In the genomic region with DNA sequence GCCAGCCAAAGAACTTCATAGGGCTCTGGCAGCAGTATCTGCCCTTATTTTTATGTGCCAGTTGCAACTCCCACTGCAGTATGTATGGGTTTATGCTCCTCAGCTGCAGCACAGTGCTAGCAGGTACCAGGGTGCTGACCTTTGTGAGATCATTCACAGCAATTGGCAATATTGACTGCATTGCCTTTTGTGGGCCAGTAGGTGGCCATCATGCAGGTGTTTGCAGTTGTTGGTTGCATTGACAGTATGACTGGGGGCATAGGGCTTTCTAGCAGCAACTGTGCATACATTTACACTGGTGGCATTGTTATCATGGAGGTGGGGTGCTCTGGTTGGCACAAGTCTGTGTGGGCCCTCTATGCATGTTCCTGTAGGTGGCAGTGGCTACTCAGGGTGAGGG, we compare ENCODE assay signal across 20 cellular contexts. TPM values are rescaled to one million over a fixed set of nuclear protein-coding genes. Genes with fewer than 3 reads are reported as not detected.
DNase-seq lines count a peak whose midpoint lies in the region; ATAC-seq and TF ChIP-seq lines count a peak whose summit lies in the region.
"Had no signal": no experiment of that assay in that cellular context is flagged by ENCODE, and none has a peak within 500 bp of the region (broad histone marks: within the 10 kb centered on the region; RNA-seq: fewer than 3 reads in every experiment).

No MANE protein-coding gene starts in this region.

- no peaks in the 10 kb centered on the region for H3K27me3 Mint-ChIP-seq in endodermal cell (ENCODE audit: insufficient read depth)
- H3K27me3 Mint-ChIP-seq: stimulated activated naive CD8-positive, alpha-beta T cell treated with anti-CD3 and anti-CD28 coated beads, Interleukin-15, amount 100 ng/mL, for 72 hours had no signal

- H3K9ac ChIP-seq in Loucy (ENCODE audit: low read depth, low read length, poor library complexity, severe bottlenecking), result no peak overlapping the region
- no peak overlapping the region for H3K9ac ChIP-seq in endodermal cell (ENCODE audit: extremely low read depth, low read length, poor library complexity, severe bottlenecking)

- DNase-seq in endodermal cell, result no peak
- DNase-seq in right lobe of liver, result no peak
- no peak for DNase-seq in NCI-H1105 (lab: John Stamatoyannopoulos, UW)
- DNase-seq in GM20000 (ENCODE audit: low spot score), result no peak
- DNase-seq: activated CD4-positive, alpha-beta T cell treated with anti-CD3 and anti-CD28 coated beads, Interleukin-2, amount 50 U/mL, for 1 hour; body of pancreas; cortex of kidney; hippocampal formation; NCI-H1930; spleen; stimulated activated CD4-positive, alpha-beta T cell treated with anti-CD3 and anti-CD28 coated beads, Interleukin-4, amount 100 ng/mL, for 24 hours; stimulated activated naive CD8-positive, alpha-beta T cell treated with anti-CD3 and anti-CD28 coated beads, Interleukin-15, amount 100 ng/mL, for 72 hours had no signal

- H3K27me3 ChIP-seq in Loucy (ENCODE audit: insufficient read depth, low read length, poor library complexity, severe bottlenecking) (no peaks in the 10 kb centered on the region), endodermal cell (ENCODE audit: control insufficient read depth, insufficient read depth, low read length, poor library complexity, severe bottlenecking) (no peaks in the 10 kb centered on the region), right lobe of liver (no peaks in the 10 kb centered on the region)
- H3K27me3 ChIP-seq: body of pancreas, tibial nerve had no signal

- H2AFZ ChIP-seq in Loucy (ENCODE audit: low read length), result no peak overlapping the region

- no peak overlapping the region for H3K4me3 Mint-ChIP-seq in endodermal cell
- H3K4me3 Mint-ChIP-seq: memory B cell; stimulated activated naive CD8-positive, alpha-beta T cell treated with anti-CD3 and anti-CD28 coated beads, Interleukin-15, amount 100 ng/mL, for 72 hours had no signal

- TF ChIP-seq CTCF in GM12873 (IDR thresholded peaks at IDR 0.05; ENCODE audit: insufficient read depth, low read depth, low read length, missing control alignments), result peak; percentile 46
- peak; percentile 51 for TF ChIP-seq CTCF in Loucy (conservative IDR thresholded peaks at IDR 0.05; ENCODE audit: low read length)
- TF ChIP-seq CTCF in endodermal cell (conservative IDR thresholded peaks at IDR 0.05), result peak; percentile 60
- peak; percentile 11 to 39 (median 31) for TF ChIP-seq CTCF in right lobe of liver (IDR thresholded peaks at IDR 0.05)
- TF ChIP-seq CTCF in GM20000 (IDR thresholded peaks at IDR 0.05; ENCODE audit: extremely low read depth, missing control alignments), result no peak

- H3K79me2 ChIP-seq in Loucy (ENCODE audit: insufficient read depth, low read length), result no peaks in the 10 kb centered on the region

- H3F3A ChIP-seq in Loucy (ENCODE audit: low read depth), result no peaks in the 10 kb centered on the region

- H3K9me2 ChIP-seq in Loucy (replicated peaks; ENCODE audit: low read depth, low read length), result no peaks in the 10 kb centered on the region

- intact Hi-C loops in right lobe of liver (cut with DNase I), result no loop called here

- H3K4me1 Mint-ChIP-seq in endodermal cell, result no peaks in the 10 kb centered on the region
- H3K4me1 Mint-ChIP-seq: memory B cell; stimulated activated naive CD8-positive, alpha-beta T cell treated with anti-CD3 and anti-CD28 coated beads, Interleukin-15, amount 100 ng/mL, for 72 hours had no signal

- H3K27ac ChIP-seq in endodermal cell (ENCODE audit: low read depth, low read length) (no peak overlapping the region), right lobe of liver (no peak overlapping the region)
- H3K27ac ChIP-seq: body of pancreas, HL-60, spleen, tibial nerve had no signal

- H3K27ac Mint-ChIP-seq in endodermal cell, result no peak overlapping the region
- H3K27ac Mint-ChIP-seq: activated T-helper 2 cell treated with anti-CD3 and anti-CD28 coated beads, Interferon-gamma antibody, Interleukin-2, Interleukin-4, amounts not matched to agents 10 μg/mL and 5 μg/mL and 100 μg/mL, durations not matched to agents 14 hours and 24 hours and 36 hours; memory B cell had no signal

- H4K20me1 ChIP-seq in Loucy (ENCODE audit: insufficient read depth, low read length, poor library complexity, severe bottlenecking), result no peaks in the 10 kb centered on the region

- no peak overlapping the region for H3K4me3 ChIP-seq in Loucy (ENCODE audit: low read length, poor library complexity, severe bottlenecking)
- H3K4me3 ChIP-seq in endodermal cell (ENCODE audit: low read length), result no peak overlapping the region
- H3K4me3 ChIP-seq in right lobe of liver, result no peak overlapping the region
- H3K4me3 ChIP-seq: body of pancreas, spleen, tibial nerve had no signal

- H3K4me1 ChIP-seq in Loucy (ENCODE audit: insufficient read depth, low read length, poor library complexity, severe bottlenecking) (no peaks in the 10 kb centered on the region), endodermal cell (ENCODE audit: control insufficient read depth, insufficient read depth, low read length) (no peaks in the 10 kb centered on the region), right lobe of liver (no peaks in the 10 kb centered on the region)
- H3K4me1 ChIP-seq: body of pancreas, spleen, tibial nerve had no signal

- H3K36me3 ChIP-seq in Loucy (ENCODE audit: insufficient read depth, low read length) (no peaks in the 10 kb centered on the region), endodermal cell (ENCODE audit: control insufficient read depth, insufficient read depth, low read length) (no peaks in the 10 kb centered on the region), right lobe of liver (peaks cover 0 to 2% (median 0%) of the 10 kb centered on the region in 4 donors)
- H3K36me3 ChIP-seq: spleen, tibial nerve had no signal

- H3K4me2 ChIP-seq in Loucy (ENCODE audit: low read depth, low read length, poor library complexity, severe bottlenecking), result no peak overlapping the region

- H3K9me3 ChIP-seq in Loucy (ENCODE audit: insufficient read depth, low read depth, low read length) (no peaks in the 10 kb centered on the region), endodermal cell (ENCODE audit: control insufficient read depth, low read length) (no peaks in the 10 kb centered on the region), right lobe of liver (no peaks in the 10 kb centered on the region)
- H3K9me3 ChIP-seq: body of pancreas, tibial nerve had no signal

- peaks cover 22% of the 10 kb centered on the region for H3K36me3 Mint-ChIP-seq in endodermal cell (ENCODE audit: low read depth)

- H3K9me3 Mint-ChIP-seq in endodermal cell, result peaks cover 66% of the 10 kb centered on the region
- H3K9me3 Mint-ChIP-seq: activated T-helper 2 cell treated with anti-CD3 and anti-CD28 coated beads, Interferon-gamma antibody, Interleukin-2, Interleukin-4, amounts not matched to agents 10 μg/mL and 5 μg/mL and 100 μg/mL, durations not matched to agents 14 hours and 24 hours and 36 hours had no signal

- no peak for TF ChIP-seq POLR2A in right lobe of liver (IDR thresholded peaks at IDR 0.05)

- ATAC-seq in right lobe of liver (peak in 3 of 4 donors; percentile 57 to 58 (median 57)), SK-N-SH treated with all-trans-retinoic acid at 6 μM for 48 hours (no peak)
- ATAC-seq: body of pancreas; stimulated activated naive CD8-positive, alpha-beta T cell treated with anti-CD3 and anti-CD28 coated beads, Interleukin-15, amount 100 ng/mL, for 72 hours had no signal

TF ChIP-seq in SK-N-SH treated with all-trans-retinoic acid at 6 μM for 48 hours, 23 proteins besides CTCF, POLR2A, EP300 and RAD21 (continues in another document):
- no peak for TF ChIP-seq ZNF70 (CRISPR knock-in tag; IDR thresholded peaks at IDR 0.05)
- no peak for TF ChIP-seq RARB (CRISPR knock-in tag; IDR thresholded peaks at IDR 0.05)
- no peak for TF ChIP-seq ARNTL (CRISPR knock-in tag; IDR thresholded peaks at IDR 0.05; ENCODE audit: borderline replicate concordance, low read depth)
- TF ChIP-seq ZNF565 (CRISPR knock-in tag; conservative IDR thresholded peaks at IDR 0.05; ENCODE audit: low read depth), result no peak
- TF ChIP-seq TOX (CRISPR knock-in tag; IDR thresholded peaks at IDR 0.05; ENCODE audit: borderline replicate concordance), result no peak
- no peak for TF ChIP-seq PPARA (CRISPR knock-in tag; IDR thresholded peaks at IDR 0.05; ENCODE audit: borderline replicate concordance)
- TF ChIP-seq, protein P1, sequence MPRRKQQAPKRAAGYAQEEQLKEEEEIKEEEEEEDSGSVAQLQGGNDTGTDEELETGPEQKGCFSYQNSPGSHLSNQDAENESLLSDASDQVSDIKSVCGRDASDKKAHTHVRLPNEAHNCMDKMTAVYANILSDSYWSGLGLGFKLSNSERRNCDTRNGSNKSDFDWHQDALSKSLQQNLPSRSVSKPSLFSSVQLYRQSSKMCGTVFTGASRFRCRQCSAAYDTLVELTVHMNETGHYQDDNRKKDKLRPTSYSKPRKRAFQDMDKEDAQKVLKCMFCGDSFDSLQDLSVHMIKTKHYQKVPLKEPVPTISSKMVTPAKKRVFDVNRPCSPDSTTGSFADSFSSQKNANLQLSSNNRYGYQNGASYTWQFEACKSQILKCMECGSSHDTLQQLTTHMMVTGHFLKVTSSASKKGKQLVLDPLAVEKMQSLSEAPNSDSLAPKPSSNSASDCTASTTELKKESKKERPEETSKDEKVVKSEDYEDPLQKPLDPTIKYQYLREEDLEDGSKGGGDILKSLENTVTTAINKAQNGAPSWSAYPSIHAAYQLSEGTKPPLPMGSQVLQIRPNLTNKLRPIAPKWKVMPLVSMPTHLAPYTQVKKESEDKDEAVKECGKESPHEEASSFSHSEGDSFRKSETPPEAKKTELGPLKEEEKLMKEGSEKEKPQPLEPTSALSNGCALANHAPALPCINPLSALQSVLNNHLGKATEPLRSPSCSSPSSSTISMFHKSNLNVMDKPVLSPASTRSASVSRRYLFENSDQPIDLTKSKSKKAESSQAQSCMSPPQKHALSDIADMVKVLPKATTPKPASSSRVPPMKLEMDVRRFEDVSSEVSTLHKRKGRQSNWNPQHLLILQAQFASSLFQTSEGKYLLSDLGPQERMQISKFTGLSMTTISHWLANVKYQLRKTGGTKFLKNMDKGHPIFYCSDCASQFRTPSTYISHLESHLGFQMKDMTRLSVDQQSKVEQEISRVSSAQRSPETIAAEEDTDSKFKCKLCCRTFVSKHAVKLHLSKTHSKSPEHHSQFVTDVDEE (CRISPR knock-in tag; IDR thresholded peaks at IDR 0.05), result no peak
- TF ChIP-seq GLIS3 (CRISPR knock-in tag; IDR thresholded peaks at IDR 0.05), result no peak

RNA-seq across cellular contexts. Expression of a gene that starts 42.5 kb away (rescaled TPM):
- 1 to 10 TPM; 4.2 to 8.9 TPM for total RNA-seq in endodermal cell
- 1.3 TPM for polyA plus RNA-seq in endodermal cell (2013, experiment 1 of 2)
- polyA plus RNA-seq in endodermal cell (2013, experiment 2 of 2), result 0.62 TPM
- 10 to 100 TPM in 3 of 6 experiments, 1 to 10 TPM in 3; 6.9 to 19.7 (median 10.0) TPM for total RNA-seq in right lobe of liver
- total RNA-seq: Daoy had no signal
